In genomic region chr16:83199012-83199411, GRCh38 we compare ENCODE assay signal across 21 cellular contexts.
"Had no signal": no experiment of that assay in that cellular context is flagged by ENCODE, and none has a peak within 500 bp of the region (broad histone marks: within the 10 kb centered on the region; RNA-seq: fewer than 3 reads in every experiment).

No MANE protein-coding gene starts in this region.

- H3K36me3 ChIP-seq: SJSA1 had no signal

- H3K9me3 ChIP-seq: SJSA1 had no signal

- H3K27ac ChIP-seq: HL-60, SJSA1, SK-N-MC had no signal

- H3K4me3 ChIP-seq: SJSA1, SK-N-MC had no signal

- DNase-seq: Karpas-422, KG1, MM.1S, NCI-H1092 treated with DMSO at 0.1 percent for 48 hours, NCI-H1436, NCI-H187, NCI-H2029, NCI-H2081 treated with DMSO at 0.1 percent for 48 hours, NCI-H2171, NCI-H226, NCI-H446, NCI-H510A, NCI-H524 treated with DMSO at 0.1 percent for 48 hours, NCI-H69, NCI-H774, Right ventricle myocardium superior, RPMI8226, SIG-M5 had no signal

- H3K4me1 ChIP-seq: SJSA1 had no signal

- H3K27me3 ChIP-seq: SJSA1 had no signal
